ENCODE assay signal across 30 cellular contexts in genomic region chr21:15096146-15096545, GRCh38. TPM values are rescaled to one million over a fixed set of nuclear protein-coding genes. Genes with fewer than 3 reads are reported as not detected.
"Had no signal": no experiment of that assay in that cellular context is flagged by ENCODE, and none has a peak within 500 bp of the region (broad histone marks: within the 10 kb centered on the region; RNA-seq: fewer than 3 reads in every experiment).

No MANE protein-coding gene starts in this region.

- DNase-seq: Kasumi-1, KG1, MG63, NCI-H1048, NCI-H1092 treated with DMSO at 0.1 percent for 48 hours, NCI-H1105 treated with DMSO at 0.1 percent for 48 hours, NCI-H1417, NCI-H1436, NCI-H146, NCI-H1694, NCI-H187, NCI-H1930, NCI-H2029 treated with DMSO at 0.1 percent for 48 hours, NCI-H2081 treated with DMSO at 0.1 percent for 48 hours, NCI-H2107, NCI-H2171, NCI-H226, NCI-H510A treated with DMSO at 0.1 percent for 48 hours, NCI-H526, NCI-H69, NCI-H748 treated with DMSO at 0.1 percent for 48 hours, NCI-H82, Peyer's patch, Right ventricle myocardium superior, RPMI8226, SHP77 treated with DMSO at 0.1 percent for 48 hours, SK-N-SH, SW 1271 had no signal

- H3K4me2 ChIP-seq: SK-N-SH had no signal

- H3K9me2 ChIP-seq: SK-N-SH had no signal

- H3K9me3 ChIP-seq: MG63, Peyer's patch, SJSA1, SK-N-SH had no signal

- H3K27ac ChIP-seq: Peyer's patch, SJSA1 had no signal

- H3K4me3 ChIP-seq: MG63, Peyer's patch, SJSA1 had no signal

- H3K27me3 ChIP-seq: MG63, Peyer's patch had no signal

- H3K4me1 ChIP-seq: Peyer's patch, SJSA1 had no signal

- H3K36me3 ChIP-seq: MG63, Peyer's patch, SJSA1 had no signal

- H3K9ac ChIP-seq: SK-N-SH had no signal

RNA-seq across cellular contexts. Expression of gene NRIP1, which starts 31.3 kb away (rescaled TPM):
- total RNA-seq: OCI-LY7 had no signal
